ENCODE assay signal across 24 cellular contexts in genomic region chr4:123114084-123114914, GRCh38.
"Had no signal": no experiment of that assay in that cellular context is flagged by ENCODE, and none has a peak within 500 bp of the region (broad histone marks: within the 10 kb centered on the region; RNA-seq: fewer than 3 reads in every experiment).

No MANE protein-coding gene starts in this region.

- H3K4me1 ChIP-seq: breast epithelium, colonic mucosa had no signal

- H3K27me3 ChIP-seq: breast epithelium, colonic mucosa, dorsolateral prefrontal cortex, esophagus muscularis mucosa, gastrocnemius medialis, stomach, suprapubic skin, tibial nerve had no signal

- H3K27me3 Mint-ChIP-seq: activated naive CD8-positive, alpha-beta T cell; activated T-cell treated with anti-CD3 and anti-CD28 coated beads, Interleukin-2, amount 50 U/mL, for 24 hours; activated T-helper 17 cell treated with anti-CD3 and anti-CD28 coated beads, Interleukin-2, amount 50 U/mL, for 72 hours; naive thymus-derived CD4-positive, alpha-beta T cell; stimulated activated memory B cell treated with anti-CD40 and anti-IgM and Interleukin-4, amounts not matched to agents 10 μg/mL and 1 μg/mL and 100 μg/mL, for 72 hours; T-cell had no signal

- DNase-seq: activated CD4-positive, alpha-beta T cell treated with anti-CD3 and anti-CD28 coated beads for 1 hour; activated CD4-positive, alpha-beta T cell treated with anti-CD3 and anti-CD28 coated beads, Interleukin-2, amount 50 U/mL, for 1 hour; activated CD8-positive, alpha-beta T cell treated with anti-CD3 and anti-CD28 coated beads, Interleukin-2, amount 10 ng/mL, durations not matched to agents 7 days and 5 days; activated naive CD4-positive, alpha-beta T cell; activated T-cell treated with anti-CD3 and anti-CD28 coated beads, Interleukin-2, amount 50 U/mL, for 24 hours; amniotic stem cell; colonic mucosa; islet precursor cell; naive thymus-derived CD4-positive, alpha-beta T cell; stimulated activated CD4-positive, alpha-beta T cell treated with anti-CD3 and anti-CD28 coated beads, Interleukin-2, amount 100 ng/mL, for 24 hours; stomach; T-cell had no signal

- H3K27ac Mint-ChIP-seq: activated CD8-positive, alpha-beta T cell treated with anti-CD3 and anti-CD28 coated beads, Interleukin-2, amount 10 ng/mL, durations not matched to agents 7 days and 5 days; activated naive CD8-positive, alpha-beta T cell; activated T-cell treated with anti-CD3 and anti-CD28 coated beads, Interleukin-2, amount 50 U/mL, for 24 hours; activated T-helper 17 cell treated with anti-CD3 and anti-CD28 coated beads, Interleukin-2, amount 50 U/mL, for 72 hours; naive thymus-derived CD4-positive, alpha-beta T cell; stimulated activated memory B cell treated with anti-CD40 and anti-IgM and Interleukin-4, amounts not matched to agents 10 μg/mL and 1 μg/mL and 100 μg/mL, for 72 hours; T-cell; T-helper 2 cell treated with Interferon-gamma antibody and Interleukin-4, amounts not matched to agents 5 μg/mL and 100 μg/mL, for 36 hours had no signal

- H3K4me3 ChIP-seq: breast epithelium, colonic mucosa, dorsolateral prefrontal cortex, esophagus muscularis mucosa, gastrocnemius medialis, lung, prostate gland, stomach, suprapubic skin, tibial nerve had no signal

- ATAC-seq: activated CD8-positive, alpha-beta T cell treated with anti-CD3 and anti-CD28 coated beads, Interleukin-2, amount 10 ng/mL, durations not matched to agents 7 days and 5 days; activated T-helper 17 cell treated with anti-CD3 and anti-CD28 coated beads, Interleukin-2, amount 50 U/mL, for 72 hours; gastrocnemius medialis; naive thymus-derived CD4-positive, alpha-beta T cell; T-cell had no signal

- H3K4me3 Mint-ChIP-seq: activated CD8-positive, alpha-beta T cell treated with anti-CD3 and anti-CD28 coated beads, Interleukin-2, amount 10 ng/mL, durations not matched to agents 7 days and 5 days; activated naive CD8-positive, alpha-beta T cell; activated T-cell treated with anti-CD3 and anti-CD28 coated beads, Interleukin-2, amount 50 U/mL, for 24 hours; activated T-helper 17 cell treated with anti-CD3 and anti-CD28 coated beads, Interleukin-2, amount 50 U/mL, for 72 hours; naive thymus-derived CD4-positive, alpha-beta T cell; stimulated activated memory B cell treated with anti-CD40 and anti-IgM and Interleukin-4, amounts not matched to agents 10 μg/mL and 1 μg/mL and 100 μg/mL, for 72 hours; T-cell; T-helper 2 cell treated with Interferon-gamma antibody and Interleukin-4, amounts not matched to agents 5 μg/mL and 100 μg/mL, for 36 hours had no signal

- H3K36me3 ChIP-seq: breast epithelium, colonic mucosa, esophagus muscularis mucosa, gastrocnemius medialis, prostate gland, suprapubic skin had no signal

- H3K4me1 Mint-ChIP-seq: naive thymus-derived CD4-positive, alpha-beta T cell; stimulated activated memory B cell treated with anti-CD40 and anti-IgM and Interleukin-4, amounts not matched to agents 10 μg/mL and 1 μg/mL and 100 μg/mL, for 72 hours; T-cell had no signal

- H3K9me3 Mint-ChIP-seq: activated T-helper 17 cell treated with anti-CD3 and anti-CD28 coated beads, Interleukin-2, amount 50 U/mL, for 72 hours; stimulated activated memory B cell treated with anti-CD40 and anti-IgM and Interleukin-4, amounts not matched to agents 10 μg/mL and 1 μg/mL and 100 μg/mL, for 72 hours; T-cell had no signal

- H3K27ac ChIP-seq: breast epithelium, colonic mucosa, dorsolateral prefrontal cortex, esophagus muscularis mucosa, gastrocnemius medialis, prostate gland, suprapubic skin, tibial nerve had no signal

- H3K9me3 ChIP-seq: colonic mucosa, esophagus muscularis mucosa, gastrocnemius medialis, prostate gland, suprapubic skin had no signal
